Comparison of ENCODE assay signal across 8 cellular contexts in the genomic region with DNA sequence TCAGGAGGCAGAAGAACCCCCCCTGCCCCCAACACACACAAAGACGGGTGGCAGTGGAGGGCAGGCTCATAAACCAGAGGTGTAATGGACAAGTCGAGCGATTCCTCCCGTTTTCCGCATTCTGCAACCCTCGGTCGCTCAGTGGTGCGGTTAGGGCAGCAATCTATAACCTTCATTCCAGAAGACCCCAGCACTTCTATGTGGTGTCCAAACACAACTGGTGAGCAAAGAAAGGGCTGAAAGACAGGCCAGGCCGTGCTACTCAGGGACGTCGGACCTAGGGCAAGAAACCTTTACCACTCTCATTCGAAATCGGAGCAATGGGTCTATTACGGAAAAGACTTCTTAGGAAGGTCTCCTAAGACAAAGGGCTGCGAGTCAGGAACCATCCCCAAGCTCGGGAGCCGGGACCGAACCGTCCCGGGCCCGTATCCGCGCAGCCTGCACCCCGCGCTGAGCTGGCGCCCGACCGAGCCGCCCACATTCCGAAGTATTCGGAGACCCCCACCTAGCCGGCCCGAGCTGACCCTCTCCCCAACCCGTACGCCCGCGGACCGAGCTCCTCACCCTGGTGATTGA. TPM values are rescaled to one million over a fixed set of nuclear protein-coding genes. Genes with fewer than 3 reads are reported as not detected.
DNase-seq lines count a peak whose midpoint lies in the region; ATAC-seq and TF ChIP-seq lines count a peak whose summit lies in the region.

No MANE protein-coding gene starts in this region.

- peak overlapping the region; percentile 89 for H3K4me2 ChIP-seq in SU-DHL-6 (ENCODE audit: low read depth, low read length, poor library complexity, severe bottlenecking)

- TF ChIP-seq CTCF in SU-DHL-6 (IDR thresholded peaks at IDR 0.05; ENCODE audit: insufficient read depth, low read length, poor library complexity, severe bottlenecking) = no peak

- peaks cover 17% of the 10 kb centered on the region for H3K36me3 Mint-ChIP-seq in central memory CD8-positive, alpha-beta T cell (ENCODE audit: insufficient read depth)
- H3K36me3 Mint-ChIP-seq in stimulated activated memory B cell treated with anti-CD40 and anti-IgM and Interleukin-4, amounts not matched to agents 10 μg/mL and 1 μg/mL and 100 μg/mL, for 72 hours = peaks cover 9% of the 10 kb centered on the region

- peak overlapping the region; percentile 42 for H3K27ac ChIP-seq in SU-DHL-6 (ENCODE audit: low read depth, low read length)

- no peaks in the 10 kb centered on the region for H3F3A ChIP-seq in SU-DHL-6 (ENCODE audit: insufficient read depth)

- H4K20me1 ChIP-seq in SU-DHL-6 (ENCODE audit: low read depth, low read length) = peaks cover 6% of the 10 kb centered on the region; the same call in 1 of the 2 replicates

- no peaks in the 10 kb centered on the region for H3K9me2 ChIP-seq in SU-DHL-6 (replicated peaks; ENCODE audit: insufficient read depth, low read length)

- no peaks in the 10 kb centered on the region for H3K9me3 ChIP-seq in SU-DHL-6 (ENCODE audit: insufficient read depth, low read length)

- peaks cover 63% of the 10 kb centered on the region for H3K4me1 Mint-ChIP-seq in central memory CD8-positive, alpha-beta T cell
- peaks cover 59% of the 10 kb centered on the region for H3K4me1 Mint-ChIP-seq in stimulated activated memory B cell treated with anti-CD40 and anti-IgM and Interleukin-4, amounts not matched to agents 10 μg/mL and 1 μg/mL and 100 μg/mL, for 72 hours

- H3K36me3 ChIP-seq in SU-DHL-6 (ENCODE audit: low read length) = no peaks in the 10 kb centered on the region

- H3K4me3 Mint-ChIP-seq in central memory CD8-positive, alpha-beta T cell = peak overlapping the region; percentile 80
- H3K4me3 Mint-ChIP-seq in stimulated activated memory B cell treated with anti-CD40 and anti-IgM and Interleukin-4, amounts not matched to agents 10 μg/mL and 1 μg/mL and 100 μg/mL, for 72 hours = peak overlapping the region; percentile 87

- H3K9me3 Mint-ChIP-seq in central memory CD8-positive, alpha-beta T cell = no peaks in the 10 kb centered on the region
- H3K9me3 Mint-ChIP-seq in stimulated activated memory B cell treated with anti-CD40 and anti-IgM and Interleukin-4, amounts not matched to agents 10 μg/mL and 1 μg/mL and 100 μg/mL, for 72 hours = no peaks in the 10 kb centered on the region

- ATAC-seq in GM18517 (IDR thresholded peaks at IDR 0.05; ENCODE audit: unreplicated experiment) (peak; percentile 9), HG03064 (IDR thresholded peaks at IDR 0.05; ENCODE audit: low read depth, unreplicated experiment) (peak; percentile 8), left colon (peak; percentile 26)
- peak; percentile 29 for ATAC-seq in central memory CD8-positive, alpha-beta T cell (replicated peaks; ENCODE audit: extremely low read depth, poor library complexity, severe bottlenecking)
- peak; percentile 59 for ATAC-seq in stimulated activated memory B cell treated with anti-CD40 and anti-IgM and Interleukin-4, amounts not matched to agents 10 μg/mL and 1 μg/mL and 100 μg/mL, for 72 hours

- intact Hi-C loops in left colon (cut with DNase I, micrococcal nuclease) = no loop called here

- peaks cover 56% of the 10 kb centered on the region for H3K79me2 ChIP-seq in SU-DHL-6 (ENCODE audit: insufficient read depth, low read length)

- peak overlapping the region; percentile 93 for H3K4me3 ChIP-seq in SU-DHL-6 (ENCODE audit: insufficient read depth, low read length, poor library complexity, severe bottlenecking)

- no peaks in the 10 kb centered on the region for H3K27me3 ChIP-seq in SU-DHL-6 (ENCODE audit: low read length)

- peak overlapping the region; percentile 70 for H2AFZ ChIP-seq in SU-DHL-6 (ENCODE audit: low read depth, low read length, severe bottlenecking)

- DNase-seq in AG08395 (ENCODE audit: low spot score) = peak; percentile 12
- DNase-seq in central memory CD8-positive, alpha-beta T cell (ENCODE audit: low spot score in 2 of 2) = no peak
- peak; percentile 27 to 29 for DNase-seq in left colon
- no peak for DNase-seq in NCI-H1048 (lab: John Stamatoyannopoulos, UW)

- H3K27me3 Mint-ChIP-seq in central memory CD8-positive, alpha-beta T cell = no peaks in the 10 kb centered on the region
- H3K27me3 Mint-ChIP-seq in stimulated activated memory B cell treated with anti-CD40 and anti-IgM and Interleukin-4, amounts not matched to agents 10 μg/mL and 1 μg/mL and 100 μg/mL, for 72 hours = no peaks in the 10 kb centered on the region

- peak overlapping the region; percentile 87 for H3K27ac Mint-ChIP-seq in central memory CD8-positive, alpha-beta T cell (ENCODE audit: low read depth)
- peak overlapping the region; percentile 92 for H3K27ac Mint-ChIP-seq in stimulated activated memory B cell treated with anti-CD40 and anti-IgM and Interleukin-4, amounts not matched to agents 10 μg/mL and 1 μg/mL and 100 μg/mL, for 72 hours

- H3K9ac ChIP-seq in SU-DHL-6 (ENCODE audit: low read length) = peak overlapping the region; percentile 94

RNA-seq across cellular contexts. Expression of a gene that starts 0.6 kb away (rescaled TPM):
- 10 to 100 TPM; 39.3 to 40.9 TPM for total RNA-seq in left colon

Comparison
In these comparisons a context has a peak if more than half of its experiments do, and no peak if none do; other contexts are left out.
1. DNase-seq: peak in AG08395 (single experiment) and left colon (2 of 2); none in central memory CD8-positive, alpha-beta T cell (0 of 2) and NCI-H1048 (single experiment).
2. ATAC-seq: peak in every context shown above with its lines; median percentile 59 in stimulated activated memory B cell treated with anti-CD40 and anti-IgM and Interleukin-4, amounts not matched to agents 10 μg/mL and 1 μg/mL and 100 μg/mL, for 72 hours; 29 in central memory CD8-positive, alpha-beta T cell; 26 in left colon; 9 in GM18517; 8 in HG03064.